ENCODE assay signal across 10 cellular contexts in genomic region chr5:56327810-56328209, GRCh38.
DNase-seq lines count a peak whose midpoint lies in the region.
"Had no signal": no experiment of that assay in that cellular context is flagged by ENCODE, and none has a peak within 500 bp of the region (broad histone marks: within the 10 kb centered on the region; RNA-seq: fewer than 3 reads in every experiment).

No MANE protein-coding gene starts in this region.

- H3K27ac Mint-ChIP-seq in T-helper 1 cell treated with Interleukin-12 subunit alpha and Interleukin-12 subunit beta and Interleukin-4 antibody, amounts not matched to agents 30 μg/mL and 1 μg/mL, for 36 hours: peak overlapping the region; percentile 89

- H3K4me2 ChIP-seq in GM23248 (ENCODE audit: unreplicated experiment): no peak overlapping the region

- no peak overlapping the region for H3K9ac ChIP-seq in GM23248

- H3K36me3 Mint-ChIP-seq in T-helper 1 cell treated with Interleukin-12 subunit alpha and Interleukin-12 subunit beta and Interleukin-4 antibody, amounts not matched to agents 30 μg/mL and 1 μg/mL, for 36 hours (ENCODE audit: low read depth): no peaks in the 10 kb centered on the region

- H3K4me3 Mint-ChIP-seq in T-helper 1 cell treated with Interleukin-12 subunit alpha and Interleukin-12 subunit beta and Interleukin-4 antibody, amounts not matched to agents 30 μg/mL and 1 μg/mL, for 36 hours: peak overlapping the region; percentile 57

- peaks cover 15% of the 10 kb centered on the region for H3K4me1 ChIP-seq in GM23248 (ENCODE audit: insufficient read depth)

- no peaks in the 10 kb centered on the region for H3K79me2 ChIP-seq in GM23248 (ENCODE audit: insufficient read depth)

- H3K27me3 ChIP-seq in GM23248 (replicated peaks; ENCODE audit: insufficient read depth): no peaks in the 10 kb centered on the region

- peaks cover 11% of the 10 kb centered on the region; the same call in 1 of the 2 replicates for H3F3A ChIP-seq in GM23248 (ENCODE audit: insufficient read depth)

- no peaks in the 10 kb centered on the region for H3K36me3 ChIP-seq in GM23248 (ENCODE audit: low read depth)

- no peaks in the 10 kb centered on the region for H3K9me3 ChIP-seq in GM23248 (ENCODE audit: low read depth)
- H3K9me3 ChIP-seq: A549 had no signal

- no peak overlapping the region for H2AFZ ChIP-seq in GM23248

- H3K9me2 ChIP-seq in GM23248 (ENCODE audit: insufficient read depth): no peaks in the 10 kb centered on the region

- H4K20me1 ChIP-seq in GM23248 (ENCODE audit: insufficient read depth): no peaks in the 10 kb centered on the region

- 91 to 94% methylated on average over 6 of the region's 6 CpGs for WGBS in GM23248 (ENCODE audit: low coverage in 1 of 2, low lambda C conversion rate in 2 of 2, missing lambda C conversion rate in 2 of 2), 2 experiments

- H3K4me1 Mint-ChIP-seq in T-helper 1 cell treated with Interleukin-12 subunit alpha and Interleukin-12 subunit beta and Interleukin-4 antibody, amounts not matched to agents 30 μg/mL and 1 μg/mL, for 36 hours (ENCODE audit: low read depth): peaks cover 57% of the 10 kb centered on the region

- H3K4me3 ChIP-seq in GM23248: no peak overlapping the region
- H3K4me3 ChIP-seq: A549 had no signal

- in situ Hi-C loops in GM23248 (cut with MboI): no loop called here

- peak; percentile 52 to 57 for DNase-seq in activated CD4-positive, alpha-beta T cell treated with anti-CD3 and anti-CD28 coated beads for 24 hours (ENCODE audit: low read depth in 2 of 2)
- DNase-seq in activated CD4-positive, alpha-beta T cell treated with anti-CD3 and anti-CD28 coated beads for 1 hour: no peak
- peak; percentile 23 for DNase-seq in central memory CD4-positive, alpha-beta T cell
- peak; percentile 79 for DNase-seq in stimulated activated naive CD4-positive, alpha-beta T cell treated with Interleukin-2 at 50 U/mL for 16 hours (lab: John Stamatoyannopoulos, UW)
- DNase-seq in KG1 (lab: John Stamatoyannopoulos, UW) (no peak), hippocampal formation (lab: John Stamatoyannopoulos, UW) (no peak), GM23248 (no peak)
- DNase-seq: SIG-M5 had no signal

- H3K27ac ChIP-seq in GM23248: no peak overlapping the region

- no peaks in the 10 kb centered on the region for H3K27me3 Mint-ChIP-seq in T-helper 1 cell treated with Interleukin-12 subunit alpha and Interleukin-12 subunit beta and Interleukin-4 antibody, amounts not matched to agents 30 μg/mL and 1 μg/mL, for 36 hours (ENCODE audit: low read depth)

- H3K9me3 Mint-ChIP-seq in T-helper 1 cell treated with Interleukin-12 subunit alpha and Interleukin-12 subunit beta and Interleukin-4 antibody, amounts not matched to agents 30 μg/mL and 1 μg/mL, for 36 hours: peaks cover 3% of the 10 kb centered on the region

Comparison
In these comparisons a context has a peak if more than half of its experiments do, and no peak if none do; other contexts are left out.
1. DNase-seq: peak in activated CD4-positive, alpha-beta T cell treated with anti-CD3 and anti-CD28 coated beads for 24 hours (2 of 2), central memory CD4-positive, alpha-beta T cell (single experiment) and stimulated activated naive CD4-positive, alpha-beta T cell treated with Interleukin-2 at 50 U/mL for 16 hours (single experiment); none in activated CD4-positive, alpha-beta T cell treated with anti-CD3 and anti-CD28 coated beads for 1 hour (single experiment), KG1 (single experiment), hippocampal formation (0 of 2) and GM23248 (single experiment).